Comparison of ENCODE assay signal across 8 cellular contexts in the genomic region with DNA sequence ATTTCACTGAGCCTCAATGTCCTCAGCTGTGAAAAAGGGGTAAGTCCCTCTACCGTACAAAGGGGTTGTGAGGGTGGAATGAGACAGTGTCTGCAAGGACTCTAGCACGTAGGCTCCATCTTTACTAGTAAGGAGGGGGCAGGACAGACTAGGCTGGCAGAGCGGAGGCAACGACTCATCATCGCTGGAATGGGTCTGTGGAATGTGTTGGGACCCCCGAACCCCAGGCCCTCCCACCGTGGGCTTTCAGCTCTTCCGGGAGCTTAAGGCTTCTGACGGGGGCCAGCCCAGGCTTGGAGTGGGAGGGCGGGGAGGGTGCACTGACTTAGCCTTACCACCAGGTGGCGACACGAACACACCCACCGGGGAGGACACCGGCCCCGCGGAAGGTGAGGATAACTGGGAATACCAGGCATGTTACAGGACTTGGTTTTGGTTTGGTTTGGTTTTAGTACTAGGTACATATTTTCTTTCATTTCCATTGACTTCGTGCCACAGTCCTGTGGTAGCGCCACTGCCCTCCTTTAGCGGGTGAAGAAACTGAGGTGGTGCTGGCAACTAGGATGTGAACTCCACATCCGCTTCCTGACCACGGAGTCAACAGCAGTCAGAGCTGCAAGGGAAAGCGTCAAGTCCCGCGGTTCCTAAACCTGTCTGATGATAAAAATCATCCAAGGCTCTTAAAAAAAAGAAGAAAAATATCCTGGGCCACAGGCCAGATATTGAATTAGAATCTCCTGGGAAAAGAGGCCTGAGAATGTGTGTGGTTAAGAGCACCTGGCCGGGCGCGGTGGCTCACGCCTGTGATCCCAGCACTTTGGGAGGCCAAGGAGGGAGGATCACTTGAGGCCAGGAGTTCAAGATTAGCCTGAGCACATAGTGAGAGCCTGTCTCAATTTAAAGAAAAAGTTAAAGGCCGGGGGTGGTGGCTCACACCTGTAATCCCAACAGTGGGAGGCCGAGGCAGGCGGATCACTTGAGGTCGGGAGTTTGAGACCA. TPM values are rescaled to one million over a fixed set of nuclear protein-coding genes. Genes with fewer than 3 reads are reported as not detected.
A peak's percentile ranks its signal among the peaks of the same experiment; 100 is the strongest.
DNase-seq lines count a peak whose midpoint lies in the region; ATAC-seq, FAIRE-seq and TF ChIP-seq lines count a peak whose summit lies in the region.

No MANE protein-coding gene starts in this region.

- H3K4me2 ChIP-seq in BLaER1: peak overlapping the region; percentile 62

- peak overlapping the region; percentile 23; the same call in 1 of the 2 replicates for H3K9ac ChIP-seq in BLaER1

- peak; percentile 48 for FAIRE-seq in H54 (lab: Jason Lieb, UNC)

- no peak for TF ChIP-seq POLR2A in H54 (IDR thresholded peaks at IDR 0.05; ENCODE audit: low read depth, low read length)
- no peak for TF ChIP-seq POLR2A in lower leg skin (IDR thresholded peaks at IDR 0.05)

- CTCF ChIA-PET in activated CD4-positive, alpha-beta T cell treated with anti-CD3 and anti-CD28 coated beads, Interleukin-2, amount 10 ng/mL, durations not matched to agents 7 days and 5 days (lab: Charles Lee): interaction anchor here (0.5 to 3.0 kb wide), 29 partner anchors 8 to 839 kb away, joined by 3 to 16 read pairs (median 3); a partner anchor contains a TSS

- H3K4me1 Mint-ChIP-seq in activated CD4-positive, alpha-beta T cell treated with anti-CD3 and anti-CD28 coated beads, Interleukin-2, amount 10 ng/mL, durations not matched to agents 7 days and 5 days: peaks cover 29% of the 10 kb centered on the region
- no peaks in the 10 kb centered on the region for H3K4me1 Mint-ChIP-seq in dendritic cell treated with granulocyte-macrophage colony-stimulating factor and Interleukin-4, amounts not matched to agents 40 ng/mL and 50 ng/mL, for 4 days (ENCODE audit: low read depth)

- WGBS in lower leg skin, 2 donors: 32 to 34% methylated on average over 30 to 32 of the region's 32 CpGs

- peak in 1 of 3 donors; percentile 74 for TF ChIP-seq CTCF in lower leg skin (IDR thresholded peaks at IDR 0.05)

- peak overlapping the region; percentile 86 for H3K27ac Mint-ChIP-seq in activated CD4-positive, alpha-beta T cell treated with anti-CD3 and anti-CD28 coated beads, Interleukin-2, amount 10 ng/mL, durations not matched to agents 7 days and 5 days
- H3K27ac Mint-ChIP-seq in dendritic cell treated with granulocyte-macrophage colony-stimulating factor and Interleukin-4, amounts not matched to agents 40 ng/mL and 50 ng/mL, for 4 days: no peak overlapping the region

- POLR2A ChIA-PET in activated CD4-positive, alpha-beta T cell treated with anti-CD3 and anti-CD28 coated beads, Interleukin-2, amount 10 ng/mL, durations not matched to agents 7 days and 5 days (lab: Charles Lee): no interaction called here

- H3K27ac ChIP-seq in BLaER1: peak overlapping the region; percentile 39; the same call in 1 of the 2 replicates

- no peaks in the 10 kb centered on the region for H3K36me3 ChIP-seq in BLaER1

- peaks cover 2% of the 10 kb centered on the region for H3K27me3 Mint-ChIP-seq in activated CD4-positive, alpha-beta T cell treated with anti-CD3 and anti-CD28 coated beads, Interleukin-2, amount 10 ng/mL, durations not matched to agents 7 days and 5 days
- H3K27me3 Mint-ChIP-seq in dendritic cell treated with granulocyte-macrophage colony-stimulating factor and Interleukin-4, amounts not matched to agents 40 ng/mL and 50 ng/mL, for 4 days: peaks cover 31% of the 10 kb centered on the region

- peak overlapping the region; percentile 54 for H3K4me3 Mint-ChIP-seq in activated CD4-positive, alpha-beta T cell treated with anti-CD3 and anti-CD28 coated beads, Interleukin-2, amount 10 ng/mL, durations not matched to agents 7 days and 5 days
- H3K4me3 Mint-ChIP-seq in dendritic cell treated with granulocyte-macrophage colony-stimulating factor and Interleukin-4, amounts not matched to agents 40 ng/mL and 50 ng/mL, for 4 days: peak overlapping the region; percentile 53

- H3K4me3 ChIP-seq in BLaER1 (no peak overlapping the region; the same call in 1 of the 2 replicates), lower leg skin (ENCODE audit: low read depth, poor library complexity, severe bottlenecking) (no peak overlapping the region)

- H3K9me3 ChIP-seq in BLaER1: no peaks in the 10 kb centered on the region

- no peaks in the 10 kb centered on the region for H4K20me1 ChIP-seq in BLaER1

- no peak for ATAC-seq in HG02840 (IDR thresholded peaks at IDR 0.05; ENCODE audit: low FRiP score, unreplicated experiment)

- peaks cover 18% of the 10 kb centered on the region for H3K4me1 ChIP-seq in BLaER1

- H3K9me3 Mint-ChIP-seq in activated CD4-positive, alpha-beta T cell treated with anti-CD3 and anti-CD28 coated beads, Interleukin-2, amount 10 ng/mL, durations not matched to agents 7 days and 5 days: no peaks in the 10 kb centered on the region
- H3K9me3 Mint-ChIP-seq in dendritic cell treated with granulocyte-macrophage colony-stimulating factor and Interleukin-4, amounts not matched to agents 40 ng/mL and 50 ng/mL, for 4 days: no peaks in the 10 kb centered on the region

- peak; percentile 87 for DNase-seq in H54 (ENCODE audit: insufficient read length, low spot score)
- peak; percentile 79 for DNase-seq in NCI-H2227 (lab: John Stamatoyannopoulos, UW; ENCODE audit: unreplicated experiment)
- peak; percentile 80 for DNase-seq in activated CD4-positive, alpha-beta T cell treated with anti-CD3 and anti-CD28 coated beads, Interleukin-2, amount 10 ng/mL, durations not matched to agents 7 days and 5 days
- peak; percentile 68 to 95 for DNase-seq in lower leg skin (ENCODE audit: low spot score in 2 of 2)
- peak; percentile 60 to 75 (median 68) for DNase-seq in stimulated activated CD4-positive, alpha-beta T cell treated with anti-CD3 and anti-CD28 coated beads, TNF-alpha, amount 100 ng/mL, for 24 hours (ENCODE audit: low read depth in 3 of 3)

- no peaks in the 10 kb centered on the region for H3K36me3 Mint-ChIP-seq in activated CD4-positive, alpha-beta T cell treated with anti-CD3 and anti-CD28 coated beads, Interleukin-2, amount 10 ng/mL, durations not matched to agents 7 days and 5 days (ENCODE audit: low read depth)
- H3K36me3 Mint-ChIP-seq in dendritic cell treated with granulocyte-macrophage colony-stimulating factor and Interleukin-4, amounts not matched to agents 40 ng/mL and 50 ng/mL, for 4 days (ENCODE audit: low read depth): no peaks in the 10 kb centered on the region

- intact Hi-C loops in dendritic cell treated with granulocyte-macrophage colony-stimulating factor and Interleukin-4, amounts not matched to agents 40 ng/mL and 50 ng/mL, for 4 days (cut with micrococcal nuclease): loop anchor here (2.0 kb wide), 1 partner anchor 30 kb away; no protein-coding TSS in a partner anchor
- intact Hi-C loops in lower leg skin (cut with DNase I; ENCODE audit: low total_unique reads): loop anchor here (1.0 to 5.0 kb wide), 2 partner anchors 111 to 214 kb away; a partner anchor contains a TSS

- H3K27me3 ChIP-seq in BLaER1: no peaks in the 10 kb centered on the region

RNA-seq across cellular contexts. Expression of a gene that starts 10.3 kb away (rescaled TPM):
- not detected for total RNA-seq in activated CD4-positive, alpha-beta T cell treated with anti-CD3 and anti-CD28 coated beads, Interleukin-2, amount 10 ng/mL, durations not matched to agents 7 days and 5 days
- total RNA-seq in lower leg skin: under 1 TPM in 2 of 4 donors, not detected in 2; 0.61 to 0.65 TPM

RNA-seq across cellular contexts. Expression of a gene that starts 26.1 kb away (rescaled TPM):
- under 1 TPM; 0.07 to 0.12 TPM for total RNA-seq in activated CD4-positive, alpha-beta T cell treated with anti-CD3 and anti-CD28 coated beads, Interleukin-2, amount 10 ng/mL, durations not matched to agents 7 days and 5 days
- 10 to 100 TPM; 51.3 to 73.2 (median 56.8) TPM for total RNA-seq in lower leg skin

RNA-seq across cellular contexts. Expression of a gene that starts 54.8 kb away (rescaled TPM):
- 1,000 to 10,000 TPM; 1,411 to 1,499 TPM for total RNA-seq in activated CD4-positive, alpha-beta T cell treated with anti-CD3 and anti-CD28 coated beads, Interleukin-2, amount 10 ng/mL, durations not matched to agents 7 days and 5 days
- total RNA-seq in lower leg skin: 1,000 to 10,000 TPM; 1,714 to 2,467 (median 2,118) TPM

Comparison
In these comparisons a context has a peak if more than half of its experiments do, and no peak if none do; other contexts are left out.
1. RNA of a gene that starts 26.1 kb away (total RNA-seq): 51.3 to 73.2 TPM in lower leg skin; 0.07 to 0.12 TPM in activated CD4-positive, alpha-beta T cell treated with anti-CD3 and anti-CD28 coated beads, Interleukin-2, amount 10 ng/mL, durations not matched to agents 7 days and 5 days; every median in the first group is over 10 times any median in the second.
2. Peak in every context shown above with its lines, with median percentiles within 50 percentile points of each other: DNase-seq.